Comparison of ENCODE assay signal across 9 cellular contexts in genomic region chr12:110312581-110313360, GRCh38. TPM values are rescaled to one million over a fixed set of nuclear protein-coding genes. Genes with fewer than 3 reads are reported as not detected.
DNase-seq lines count a peak whose midpoint lies in the region; ATAC-seq and TF ChIP-seq lines count a peak whose summit lies in the region.
"Had no signal": no experiment of that assay in that cellular context is flagged by ENCODE, and none has a peak within 500 bp of the region (broad histone marks: within the 10 kb centered on the region; RNA-seq: fewer than 3 reads in every experiment).

No MANE protein-coding gene starts in this region.

- peaks cover 62% of the 10 kb centered on the region for H4K20me1 ChIP-seq in PC-9 (ENCODE audit: insufficient read depth)

- DNase-seq in EL: peak; percentile 83
- peak in 1 of 2 experiments; percentile 72 for DNase-seq in PC-9
- no peak for DNase-seq in endothelial cell (ENCODE audit: low spot score)
- no peak for DNase-seq in psoas muscle
- DNase-seq in HuH-7.5 (ENCODE audit: low spot score): no peak
- DNase-seq in H7: no peak
- DNase-seq: hypothalamus had no signal

- TF ChIP-seq CTCF in PC-9 (conservative IDR thresholded peaks at IDR 0.05): no peak
- TF ChIP-seq CTCF in endothelial cell (IDR thresholded peaks at IDR 0.05; ENCODE audit: unreplicated experiment): no peak
- no peak for TF ChIP-seq CTCF in psoas muscle (IDR thresholded peaks at IDR 0.05)

- intact Hi-C loops in PC-9 (cut with micrococcal nuclease; ENCODE audit: unreplicated experiment) (no loop called here), psoas muscle (cut with DNase I) (no loop called here)

- peak overlapping the region; percentile 86 for H3K27ac Mint-ChIP-seq in endothelial cell (ENCODE audit: unreplicated experiment)

- H3K9me3 ChIP-seq in PC-9 (ENCODE audit: insufficient read depth, low read depth) (no peaks in the 10 kb centered on the region), psoas muscle (no peaks in the 10 kb centered on the region)

- peaks cover 2% of the 10 kb centered on the region for H3K27me3 Mint-ChIP-seq in endothelial cell (ENCODE audit: unreplicated experiment)

- no peaks in the 10 kb centered on the region for H3K9me3 Mint-ChIP-seq in endothelial cell (ENCODE audit: unreplicated experiment)

- peak overlapping the region; percentile 17; the same call in 1 of the 2 replicates for H3K4me2 ChIP-seq in PC-9

- CTCF ChIA-PET in PC-9 (lab: Charles Lee): interaction anchor here (0.6 to 1.1 kb wide), 2 partner anchors 118 to 575 kb away, joined by 3 read pairs; no protein-coding TSS in a partner anchor

- H3K4me3 Mint-ChIP-seq in endothelial cell (ENCODE audit: unreplicated experiment): no peak overlapping the region

- H3K4me3 ChIP-seq in PC-9 (no peak overlapping the region), psoas muscle (no peak overlapping the region), H7 (ENCODE audit: insufficient read depth, low read depth, low read length) (no peak overlapping the region)

- H3K4me1 ChIP-seq in PC-9 (replicated peaks; ENCODE audit: insufficient read depth): peaks cover 18% of the 10 kb centered on the region
- peaks cover 31% of the 10 kb centered on the region for H3K4me1 ChIP-seq in psoas muscle

- no TSS peak for BruUV-seq in PC-9 (replicated peaks; lab: Mats Ljungman, UMichigan)

- peaks cover 73% of the 10 kb centered on the region for H3F3A ChIP-seq in PC-9 (ENCODE audit: insufficient read depth, low read depth)

- peaks cover 98% of the 10 kb centered on the region for H3K79me2 ChIP-seq in PC-9 (ENCODE audit: low read depth)

- H2AFZ ChIP-seq in PC-9: no peak overlapping the region

- H3K27me3 ChIP-seq in PC-9 (ENCODE audit: insufficient read depth, low read depth) (no peaks in the 10 kb centered on the region), psoas muscle (ENCODE audit: insufficient read depth in 3 of 3, low read length in 2 of 3) (no peaks in the 10 kb centered on the region), H7 (ENCODE audit: control insufficient read depth, insufficient read depth, low read length) (no peaks in the 10 kb centered on the region)

- H3K27ac ChIP-seq in PC-9 (peak overlapping the region; percentile 71), psoas muscle (peak overlapping the region; percentile 73)

- 52 to 64% (median 57%) methylated on average over 10 of the region's 10 CpGs for WGBS in psoas muscle, 3 donors

- POLR2A ChIA-PET in PC-9 (lab: Charles Lee; ENCODE audit: unreplicated experiment): no interaction called here

- peak; percentile 30 to 52 (median 46) for ATAC-seq in psoas muscle
- no peak for ATAC-seq in GM19397 (IDR thresholded peaks at IDR 0.05; ENCODE audit: unreplicated experiment)
- no peak for ATAC-seq in GM19035 (IDR thresholded peaks at IDR 0.05; ENCODE audit: unreplicated experiment)

- peaks cover 22% of the 10 kb centered on the region for H3K4me1 Mint-ChIP-seq in endothelial cell (ENCODE audit: unreplicated experiment)

- H3K9me2 ChIP-seq in PC-9 (ENCODE audit: insufficient read depth): 0 out of 2 replicates have a peak, but pooled peaks cover 3% of the 10 kb centered on the region

- peaks cover 26% of the 10 kb centered on the region for H3K36me3 Mint-ChIP-seq in endothelial cell (ENCODE audit: low read depth, unreplicated experiment)

- H3K36me3 ChIP-seq in PC-9 (ENCODE audit: low read depth) (peaks cover 36% of the 10 kb centered on the region), psoas muscle (ENCODE audit: insufficient read depth in 1 of 2, low read depth in 1 of 2) (peaks cover 0 to 15% of the 10 kb centered on the region in 2 donors), H7 (replicated peaks; ENCODE audit: control insufficient read depth, insufficient read depth, low read length) (peaks cover 2% of the 10 kb centered on the region; the same call in 1 of the 2 replicates)

RNA-seq across cellular contexts. Expression of gene ATP2A2, which starts 31.7 kb away (rescaled TPM):
- 127 and 154 TPM in 2 replicates for total RNA-seq in PC-9 (2021)
- total RNA-seq in endothelial cell (ENCODE audit: unreplicated experiment): 178 TPM
- 1,000 to 10,000 TPM; 1,152 to 2,814 (median 1,810) TPM for total RNA-seq in psoas muscle
- 1,000 to 10,000 TPM in 2 of 3 donors, 100 to 1,000 TPM in 1; 691 to 1,378 (median 1,014) TPM for polyA plus RNA-seq in psoas muscle
- total RNA-seq in H7 (2014; rRNA removed; shearing (Covaris generic)): 98.7 and 107 TPM in 2 replicates

Comparison
In these comparisons a context has a peak if more than half of its experiments do, and no peak if none do; other contexts are left out.
1. ATAC-seq: peak in psoas muscle (4 of 4); none in GM19397 (single experiment) and GM19035 (single experiment).